Comparison of ENCODE assay signal across 1 cellular context in the genomic region with DNA sequence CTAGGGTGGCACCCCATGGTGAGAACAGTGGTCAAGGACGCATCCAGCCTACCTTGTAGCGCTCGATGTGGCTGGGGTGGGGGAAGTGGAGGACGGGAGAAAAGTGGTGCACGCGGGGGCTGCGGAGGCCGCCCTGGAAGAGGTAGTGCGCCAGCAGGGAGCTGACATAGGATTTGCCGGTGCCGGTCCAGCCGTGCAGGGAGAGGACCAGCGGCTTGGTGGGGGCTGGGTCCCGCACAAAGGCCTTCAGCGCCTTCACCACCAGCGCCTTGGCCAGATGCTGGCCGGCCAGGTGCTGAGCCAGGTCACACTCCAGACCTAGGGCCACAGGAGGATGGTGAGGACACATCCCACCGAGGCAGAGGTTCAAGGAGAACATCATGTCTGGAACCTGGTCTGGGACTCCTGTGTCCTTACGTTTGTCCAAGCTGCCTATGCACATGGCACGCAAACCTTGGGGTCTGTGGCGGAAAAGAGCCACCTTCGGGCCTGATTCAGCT.
TF ChIP-seq lines count a peak whose summit lies in the region.

No MANE protein-coding gene starts in this region.

TF ChIP-seq in HepG2, 621 proteins besides CTCF, POLR2A, EP300 and RAD21:
- peak; percentile 51; the same call in 1 of the 2 replicates for TF ChIP-seq KLF13 (CRISPR knock-in tag; IDR thresholded peaks at IDR 0.05)
- peak; percentile 93; the same call in 1 of the 2 replicates for TF ChIP-seq STAG1 (CRISPR knock-in tag; IDR thresholded peaks at IDR 0.05)
- peak; percentile 31; the same call in 1 of the 2 replicates for TF ChIP-seq CBX5 (CRISPR knock-in tag; IDR thresholded peaks at IDR 0.05; ENCODE audit: borderline replicate concordance)
- TF ChIP-seq NFATC3 (CRISPR knock-in tag; IDR thresholded peaks at IDR 0.05): 0 out of 2 replicates have a peak, but pooled peaks have one; percentile 32
- TF ChIP-seq ZNF574 (CRISPR knock-in tag; IDR thresholded peaks at IDR 0.05): no peak
- TF ChIP-seq ZNF747 (CRISPR knock-in tag; IDR thresholded peaks at IDR 0.05; ENCODE audit: borderline replicate concordance): peak; percentile 12; the same call in 1 of the 2 replicates
- TF ChIP-seq FOXC1 (CRISPR knock-in tag; IDR thresholded peaks at IDR 0.05; ENCODE audit: borderline replicate concordance): 0 out of 2 replicates have a peak, but pooled peaks have one; percentile 14
- TF ChIP-seq RXRA (CRISPR knock-in tag; IDR thresholded peaks at IDR 0.05): peak; percentile 42
- peak; percentile 65; the same call in 1 of the 2 replicates for TF ChIP-seq ZBTB38 (CRISPR knock-in tag; IDR thresholded peaks at IDR 0.05)
- peak; percentile 77; the same call in 1 of the 2 replicates for TF ChIP-seq ZNF891 (CRISPR knock-in tag; IDR thresholded peaks at IDR 0.05)
- 0 out of 2 replicates have a peak, but pooled peaks have one; percentile 4 for TF ChIP-seq MYC (CRISPR knock-in tag; IDR thresholded peaks at IDR 0.05; ENCODE audit: borderline replicate concordance)
- no peak for TF ChIP-seq KDM1A (CRISPR knock-in tag; IDR thresholded peaks at IDR 0.05)
- TF ChIP-seq KMT2B (CRISPR knock-in tag; IDR thresholded peaks at IDR 0.05): 0 out of 2 replicates have a peak, but pooled peaks have one; percentile 24
- peak; percentile 22; the same call in 1 of the 2 replicates for TF ChIP-seq HCFC1 (IDR thresholded peaks at IDR 0.05; ENCODE audit: low read depth, low read length)
- TF ChIP-seq MED1 (CRISPR knock-in tag; IDR thresholded peaks at IDR 0.05): no peak
- TF ChIP-seq, protein P1, sequence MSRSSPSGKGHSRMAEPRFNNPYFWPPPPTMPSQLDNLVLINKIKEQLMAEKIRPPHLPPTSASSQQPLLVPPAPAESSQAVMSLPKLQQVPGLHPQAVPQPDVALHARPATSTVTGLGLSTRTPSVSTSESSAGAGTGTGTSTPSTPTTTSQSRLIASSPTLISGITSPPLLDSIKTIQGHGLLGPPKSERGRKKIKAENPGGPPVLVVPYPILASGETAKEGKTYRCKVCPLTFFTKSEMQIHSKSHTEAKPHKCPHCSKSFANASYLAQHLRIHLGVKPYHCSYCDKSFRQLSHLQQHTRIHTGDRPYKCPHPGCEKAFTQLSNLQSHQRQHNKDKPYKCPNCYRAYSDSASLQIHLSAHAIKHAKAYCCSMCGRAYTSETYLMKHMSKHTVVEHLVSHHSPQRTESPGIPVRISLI (CRISPR knock-in tag; IDR thresholded peaks at IDR 0.05; ENCODE audit: borderline replicate concordance): peak; percentile 17; the same call in 1 of the 2 replicates
- TF ChIP-seq, protein P2, sequence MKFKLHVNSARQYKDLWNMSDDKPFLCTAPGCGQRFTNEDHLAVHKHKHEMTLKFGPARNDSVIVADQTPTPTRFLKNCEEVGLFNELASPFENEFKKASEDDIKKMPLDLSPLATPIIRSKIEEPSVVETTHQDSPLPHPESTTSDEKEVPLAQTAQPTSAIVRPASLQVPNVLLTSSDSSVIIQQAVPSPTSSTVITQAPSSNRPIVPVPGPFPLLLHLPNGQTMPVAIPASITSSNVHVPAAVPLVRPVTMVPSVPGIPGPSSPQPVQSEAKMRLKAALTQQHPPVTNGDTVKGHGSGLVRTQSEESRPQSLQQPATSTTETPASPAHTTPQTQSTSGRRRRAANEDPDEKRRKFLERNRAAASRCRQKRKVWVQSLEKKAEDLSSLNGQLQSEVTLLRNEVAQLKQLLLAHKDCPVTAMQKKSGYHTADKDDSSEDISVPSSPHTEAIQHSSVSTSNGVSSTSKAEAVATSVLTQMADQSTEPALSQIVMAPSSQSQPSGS (CRISPR knock-in tag; IDR thresholded peaks at IDR 0.05): no peak
- TF ChIP-seq CEBPB (IDR thresholded peaks at IDR 0.05; ENCODE audit: borderline replicate concordance, low read depth, low read length): no peak
- peak; percentile 12; the same call in 1 of the 2 replicates for TF ChIP-seq ZNF350 (CRISPR knock-in tag; IDR thresholded peaks at IDR 0.05; ENCODE audit: borderline replicate concordance, low read depth)
- TF ChIP-seq TFDP2 (CRISPR knock-in tag; IDR thresholded peaks at IDR 0.05): no peak
- TF ChIP-seq ZNF136 (CRISPR knock-in tag; IDR thresholded peaks at IDR 0.05; ENCODE audit: low read depth): peak; percentile 63; the same call in 1 of the 2 replicates
- TF ChIP-seq KDM2A (CRISPR knock-in tag; IDR thresholded peaks at IDR 0.05; ENCODE audit: borderline replicate concordance, low read depth): 0 out of 2 replicates have a peak, but pooled peaks have one; percentile 34
- TF ChIP-seq ZNF451 (CRISPR knock-in tag; IDR thresholded peaks at IDR 0.05): 0 out of 2 replicates have a peak, but pooled peaks have one; percentile 4
